Comparison of ENCODE assay signal across 1 cellular context in the genomic region with DNA sequence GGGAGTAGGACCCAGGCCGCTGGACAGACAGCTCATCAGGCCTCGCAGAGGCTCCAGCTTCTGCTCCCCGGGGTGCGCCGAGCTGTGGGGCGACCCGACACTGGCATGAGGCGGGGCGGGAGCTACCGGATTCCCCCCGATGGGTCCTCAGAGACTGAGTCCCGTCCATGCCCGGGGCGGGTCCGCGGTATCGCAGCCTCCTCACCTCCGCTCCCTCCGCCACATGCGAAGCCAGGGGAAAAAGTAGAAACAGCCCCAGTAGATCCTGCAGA.
A peak's percentile ranks its signal among the peaks of the same experiment; 100 is the strongest.
TF ChIP-seq lines count a peak whose summit lies in the region.

No MANE protein-coding gene starts in this region.

TF ChIP-seq in GM12878, 131 proteins besides CTCF, POLR2A, EP300 and RAD21:
- no peak for TF ChIP-seq MXI1 (IDR thresholded peaks at IDR 0.05; ENCODE audit: low read depth, low read length)
- TF ChIP-seq LARP7 (IDR thresholded peaks at IDR 0.05) = 0 out of 2 replicates have a peak, but pooled peaks have one; percentile 2
- 0 out of 2 replicates have a peak, but pooled peaks have one; percentile 21 for TF ChIP-seq NR2C1 (IDR thresholded peaks at IDR 0.05)
- TF ChIP-seq ZNF24 (IDR thresholded peaks at IDR 0.05) = no peak
